ENCODE assay signal across 26 cellular contexts in genomic region chr15:39459538-39459937, GRCh38.
"Had no signal": no experiment of that assay in that cellular context is flagged by ENCODE, and none has a peak within 500 bp of the region (broad histone marks: within the 10 kb centered on the region; RNA-seq: fewer than 3 reads in every experiment).

No MANE protein-coding gene starts in this region.

- FAIRE-seq: astrocyte, colon, keratinocyte had no signal

- H3K27me3 Mint-ChIP-seq: naive B cell; progenitor cell of endocrine pancreas; stimulated activated naive CD8-positive, alpha-beta T cell treated with anti-CD3 and anti-CD28 coated beads, Interleukin-15, Interleukin-2, amounts not matched to agents 100 ng/mL and 50 ng/mL, for 24 hours had no signal

- H3K9me3 ChIP-seq: adrenal gland, esophagus squamous epithelium, heart right ventricle, mucosa of descending colon, thyroid gland, upper lobe of right lung had no signal

- H3K36me3 ChIP-seq: adrenal gland, esophagus squamous epithelium, heart right ventricle, thyroid gland, upper lobe of right lung had no signal

- H3K27ac Mint-ChIP-seq: activated naive CD8-positive, alpha-beta T cell; activated T-helper 2 cell treated with anti-CD3 and anti-CD28 coated beads, Interferon-gamma antibody, Interleukin-2, Interleukin-4, amounts not matched to agents 10 μg/mL and 5 μg/mL and 100 μg/mL, durations not matched to agents 14 hours and 24 hours and 36 hours; effector memory CD8-positive, alpha-beta T cell; naive B cell; progenitor cell of endocrine pancreas; stimulated activated naive CD8-positive, alpha-beta T cell treated with anti-CD3 and anti-CD28 coated beads, Interleukin-15, Interleukin-2, amounts not matched to agents 100 ng/mL and 50 ng/mL, for 24 hours; T-helper 1 cell treated with Interleukin-12 subunit alpha and Interleukin-12 subunit beta and Interleukin-4 antibody, amounts not matched to agents 30 μg/mL and 1 μg/mL, for 36 hours; WTC11 had no signal

- H3K27ac ChIP-seq: adrenal gland, dorsolateral prefrontal cortex, esophagus squamous epithelium, heart right ventricle, thyroid gland, upper lobe of right lung had no signal

- H3K4me3 Mint-ChIP-seq: activated naive CD8-positive, alpha-beta T cell; activated T-cell treated with anti-CD3 and anti-CD28 coated beads, Interleukin-2, amount 50 U/mL, for 4 hours; central memory CD8-positive, alpha-beta T cell; effector memory CD8-positive, alpha-beta T cell; naive B cell; stimulated activated naive CD8-positive, alpha-beta T cell treated with anti-CD3 and anti-CD28 coated beads, Interleukin-15, Interleukin-2, amounts not matched to agents 100 ng/mL and 50 ng/mL, for 24 hours; T-helper 1 cell treated with Interleukin-12 subunit alpha and Interleukin-12 subunit beta and Interleukin-4 antibody, amounts not matched to agents 30 μg/mL and 1 μg/mL, for 36 hours; WTC11 had no signal

- H3K9me3 Mint-ChIP-seq: activated T-cell treated with anti-CD3 and anti-CD28 coated beads, Interleukin-2, amount 50 U/mL, for 4 hours; activated T-helper 2 cell treated with anti-CD3 and anti-CD28 coated beads, Interferon-gamma antibody, Interleukin-2, Interleukin-4, amounts not matched to agents 10 μg/mL and 5 μg/mL and 100 μg/mL, durations not matched to agents 14 hours and 24 hours and 36 hours; central memory CD8-positive, alpha-beta T cell; effector memory CD8-positive, alpha-beta T cell; stimulated activated naive CD8-positive, alpha-beta T cell treated with anti-CD3 and anti-CD28 coated beads, Interleukin-15, Interleukin-2, amounts not matched to agents 100 ng/mL and 50 ng/mL, for 24 hours; T-helper 1 cell treated with Interleukin-12 subunit alpha and Interleukin-12 subunit beta and Interleukin-4 antibody, amounts not matched to agents 30 μg/mL and 1 μg/mL, for 36 hours had no signal

- H3K27me3 ChIP-seq: adrenal gland, dorsolateral prefrontal cortex, esophagus squamous epithelium, heart right ventricle, thyroid gland, upper lobe of right lung had no signal

- DNase-seq: activated naive CD4-positive, alpha-beta T cell; activated T-cell treated with anti-CD3 and anti-CD28 coated beads, Interleukin-2, amount 50 U/mL, for 4 hours; adrenal gland; dorsolateral prefrontal cortex; effector memory CD8-positive, alpha-beta T cell; esophagus squamous epithelium; foreskin fibroblast; heart right ventricle; left colon; mesendoderm; mucosa of descending colon; naive B cell; substantia nigra; T1000; thyroid gland; upper lobe of right lung had no signal

- ATAC-seq: activated T-cell treated with anti-CD3 and anti-CD28 coated beads, Interleukin-2, amount 50 U/mL, for 4 hours; effector memory CD8-positive, alpha-beta T cell; heart right ventricle; left colon; mucosa of descending colon; upper lobe of right lung; WTC11 had no signal

- H3K4me1 Mint-ChIP-seq: central memory CD8-positive, alpha-beta T cell; naive B cell; WTC11 had no signal

- H3K4me1 ChIP-seq: thyroid gland had no signal

- H3K4me3 ChIP-seq: adrenal gland, dorsolateral prefrontal cortex, esophagus squamous epithelium, heart right ventricle, mucosa of descending colon, thyroid gland, upper lobe of right lung had no signal

- H3K36me3 Mint-ChIP-seq: activated naive CD8-positive, alpha-beta T cell; naive B cell; WTC11 had no signal
